9 cellular contexts compared by ENCODE assay signal in the genomic region with DNA sequence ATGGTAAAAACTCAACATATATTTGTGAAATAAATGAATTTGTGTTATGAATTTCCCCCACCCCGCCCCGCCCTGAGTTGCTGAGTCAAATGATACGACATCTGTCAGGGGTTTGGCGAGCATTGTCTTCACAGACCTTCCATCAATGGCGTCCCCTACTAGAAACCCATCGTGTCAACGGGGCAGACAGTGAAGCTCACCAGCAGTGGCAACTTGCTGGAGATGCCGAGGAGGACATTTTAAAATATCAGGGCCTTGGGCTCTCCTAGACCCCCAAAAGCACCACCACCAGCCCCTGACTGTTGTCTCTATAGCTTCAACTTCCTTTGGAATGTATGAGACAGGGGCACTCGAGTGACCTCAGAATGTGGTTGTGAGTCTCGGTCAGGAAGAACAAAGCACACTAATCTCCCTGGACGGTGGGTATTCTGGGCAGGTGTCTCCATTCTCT. TPM values are rescaled to one million over a fixed set of nuclear protein-coding genes. Genes with fewer than 3 reads are reported as not detected.
DNase-seq lines count a peak whose midpoint lies in the region; ATAC-seq and TF ChIP-seq lines count a peak whose summit lies in the region.
"Had no signal": no experiment of that assay in that cellular context is flagged by ENCODE, and none has a peak within 500 bp of the region (broad histone marks: within the 10 kb centered on the region; RNA-seq: fewer than 3 reads in every experiment).

No MANE protein-coding gene starts in this region.

- no peaks in the 10 kb centered on the region for H3K9me3 ChIP-seq in Caco-2
- H3K9me3 ChIP-seq in Loucy (ENCODE audit: insufficient read depth, low read depth, low read length), result no peaks in the 10 kb centered on the region
- no peaks in the 10 kb centered on the region for H3K9me3 ChIP-seq in iPS-15b (ENCODE audit: control insufficient read depth, insufficient read depth, low read length)
- H3K9me3 ChIP-seq in smooth muscle cell (replicated peaks; ENCODE audit: low read depth), result no peaks in the 10 kb centered on the region

- H3K4me3 ChIP-seq in Caco-2 (ENCODE audit: low read depth, low read length) (peak overlapping the region; percentile 51), Loucy (ENCODE audit: low read length, poor library complexity, severe bottlenecking) (peak overlapping the region; percentile 94), iPS-15b (ENCODE audit: low read depth, low read length) (peak overlapping the region; percentile 76), smooth muscle cell (peak overlapping the region; percentile 97)

- H3K4me1 Mint-ChIP-seq in Caco-2 (ENCODE audit: low read depth, unreplicated experiment), result peaks cover 11% of the 10 kb centered on the region

- CTCF ChIA-PET in Caco-2 (lab: Charles Lee), result interaction anchor here (2.2 kb wide), 1 partner anchor 19 kb away, joined by 15 read pairs; a partner anchor contains a TSS

- H3K4me2 ChIP-seq in Loucy (ENCODE audit: low read depth, low read length, poor library complexity, severe bottlenecking), result peak overlapping the region; percentile 76
- peak overlapping the region; percentile 93 for H3K4me2 ChIP-seq in smooth muscle cell

- H3K9me3 Mint-ChIP-seq in Caco-2 (ENCODE audit: unreplicated experiment), result no peaks in the 10 kb centered on the region

- H3K4me1 ChIP-seq in Caco-2 (no peaks in the 10 kb centered on the region; the same call in 1 of the 2 replicates), Loucy (ENCODE audit: insufficient read depth, low read length, poor library complexity, severe bottlenecking) (peaks cover 15% of the 10 kb centered on the region), iPS-15b (ENCODE audit: control insufficient read depth, insufficient read depth, low read length) (peaks cover 6% of the 10 kb centered on the region), smooth muscle cell (ENCODE audit: low read depth) (peaks cover 18% of the 10 kb centered on the region)

- H3F3A ChIP-seq in Loucy (ENCODE audit: low read depth), result no peaks in the 10 kb centered on the region
- peaks cover 30% of the 10 kb centered on the region for H3F3A ChIP-seq in smooth muscle cell (ENCODE audit: low read depth)

- intact Hi-C loops in Caco-2 (cut with micrococcal nuclease; ENCODE audit: unreplicated experiment), result loop anchor here (1.0 to 2.0 kb wide), 4 partner anchors 14 to 57 kb away; a partner anchor contains a TSS

- ATAC-seq in left lobe of liver (no peak), HG03460 (IDR thresholded peaks at IDR 0.05; ENCODE audit: unreplicated experiment) (no peak)

- BruUV-seq in Caco-2 (replicated peaks; lab: Mats Ljungman, UMichigan), result no TSS peak

- H3K36me3 ChIP-seq in Caco-2 (ENCODE audit: control insufficient read depth, insufficient read depth, low read length), result 0 out of 2 replicates have a peak, but pooled peaks cover 1% of the 10 kb centered on the region
- peaks cover 11% of the 10 kb centered on the region; the same call in 1 of the 2 replicates for H3K36me3 ChIP-seq in Loucy (ENCODE audit: insufficient read depth, low read length)
- H3K36me3 ChIP-seq in iPS-15b (ENCODE audit: control insufficient read depth, insufficient read depth, low read length), result peaks cover 12% of the 10 kb centered on the region
- peaks cover 6% of the 10 kb centered on the region for H3K36me3 ChIP-seq in smooth muscle cell (ENCODE audit: low read depth)

- H4K20me1 ChIP-seq in Loucy (ENCODE audit: insufficient read depth, low read length, poor library complexity, severe bottlenecking) (peaks cover 18% of the 10 kb centered on the region), smooth muscle cell (ENCODE audit: low read depth) (peaks cover 32% of the 10 kb centered on the region)

- 34% methylated on average over 11 of the region's 11 CpGs for WGBS in smooth muscle cell (ENCODE audit: low lambda C conversion rate)

- H3K9ac ChIP-seq in Loucy (ENCODE audit: low read depth, low read length, poor library complexity, severe bottlenecking) (peak overlapping the region; percentile 89), iPS-15b (ENCODE audit: low read depth, low read length) (peak overlapping the region; percentile 82), smooth muscle cell (ENCODE audit: low read depth) (peak overlapping the region; percentile 55)

- H3K27me3 Mint-ChIP-seq in Caco-2 (ENCODE audit: insufficient read depth, unreplicated experiment), result no peaks in the 10 kb centered on the region

- TF ChIP-seq CTCF in Caco-2 (IDR thresholded peaks at IDR 0.05; ENCODE audit: insufficient read depth in 1 of 2, low read depth in 1 of 2, low read length in 1 of 2, severe bottlenecking in 1 of 2, unreplicated experiment in 1 of 2) (no peak), Loucy (conservative IDR thresholded peaks at IDR 0.05; ENCODE audit: low read length) (no peak), smooth muscle cell (IDR thresholded peaks at IDR 0.05; ENCODE audit: borderline replicate concordance, insufficient read depth, poor library complexity, severe bottlenecking) (no peak)

- H2AFZ ChIP-seq in Loucy (ENCODE audit: low read length) (peak overlapping the region; percentile 85; the same call in 1 of the 2 replicates), smooth muscle cell (ENCODE audit: low read depth) (no peak overlapping the region)

- peaks cover 39% of the 10 kb centered on the region for H3K79me2 ChIP-seq in Loucy (ENCODE audit: insufficient read depth, low read length)
- peaks cover 33% of the 10 kb centered on the region for H3K79me2 ChIP-seq in smooth muscle cell (ENCODE audit: low read depth)

- peak overlapping the region; percentile 98 for H3K27ac Mint-ChIP-seq in Caco-2 (ENCODE audit: unreplicated experiment)

- H3K4me3 Mint-ChIP-seq in Caco-2 (ENCODE audit: unreplicated experiment), result peak overlapping the region; percentile 92

- H3K27ac ChIP-seq in smooth muscle cell (ENCODE audit: low read depth), result peak overlapping the region; percentile 82

- peaks cover 54% of the 10 kb centered on the region for H3K36me3 Mint-ChIP-seq in Caco-2 (ENCODE audit: insufficient read depth, unreplicated experiment)

- no peaks in the 10 kb centered on the region for H3K27me3 ChIP-seq in Caco-2 (replicated peaks; ENCODE audit: control insufficient read depth, insufficient read depth, low read length)
- no peaks in the 10 kb centered on the region for H3K27me3 ChIP-seq in Loucy (ENCODE audit: insufficient read depth, low read length, poor library complexity, severe bottlenecking)
- no peaks in the 10 kb centered on the region for H3K27me3 ChIP-seq in iPS-15b (ENCODE audit: control insufficient read depth, insufficient read depth, low read length)
- H3K27me3 ChIP-seq in smooth muscle cell (ENCODE audit: low read depth), result no peaks in the 10 kb centered on the region

- POLR2A ChIA-PET in Caco-2 (lab: Charles Lee), result interaction anchor here (0.5 to 1.7 kb wide), 8 partner anchors 12 to 214 kb away, joined by 3 to 15 read pairs (median 6); a partner anchor contains a TSS

- no peaks in the 10 kb centered on the region for H3K9me2 ChIP-seq in Loucy (replicated peaks; ENCODE audit: low read depth, low read length)

- DNase-seq in Caco-2, result no peak
- peak; percentile 42 for DNase-seq in activated naive CD4-positive, alpha-beta T cell treated with anti-CD3 and anti-CD28 coated beads, Interleukin-2, amount 50 U/mL, for 16 hours
- DNase-seq in smooth muscle cell (lab: John Stamatoyannopoulos, UW; ENCODE audit: unreplicated experiment), result no peak
- DNase-seq in left lobe of liver (ENCODE audit: low spot score), result no peak
- DNase-seq in NCI-H128 (lab: John Stamatoyannopoulos, UW; ENCODE audit: unreplicated experiment), result no peak

RNA-seq across cellular contexts. Expression of a gene that starts 0.8 kb away (rescaled TPM):
- total RNA-seq in Caco-2 (2022) (77.5 and 77.6 TPM in 2 replicates), smooth muscle cell (33.4 and 35.4 TPM in 2 replicates), left lobe of liver (42.8 TPM)
- polyA plus RNA-seq in smooth muscle cell, result 46.5 and 78.8 TPM in 2 replicates

RNA-seq across cellular contexts. Expression of a gene that starts 14.2 kb away (rescaled TPM):
- total RNA-seq in Caco-2 (2022) (22.7 and 28.1 TPM in 2 replicates), smooth muscle cell (43.2 and 47.8 TPM in 2 replicates), left lobe of liver (7.6 TPM)
- 40.8 and 46.8 TPM in 2 replicates for polyA plus RNA-seq in smooth muscle cell

RNA-seq across cellular contexts. Expression of a gene that starts 18.8 kb away (rescaled TPM):
- total RNA-seq in Caco-2 (2022) (59.9 and 68.4 TPM in 2 replicates), smooth muscle cell (96.0 and 103 TPM in 2 replicates), left lobe of liver (27.5 TPM)
- polyA plus RNA-seq in smooth muscle cell, result 113 and 125 TPM in 2 replicates

RNA-seq across cellular contexts. Expression of a gene that starts 25.8 kb away (rescaled TPM):
- 39.9 and 44.2 TPM in 2 replicates for total RNA-seq in Caco-2 (2022)
- total RNA-seq in smooth muscle cell, result 44.6 and 52.6 TPM in 2 replicates
- polyA plus RNA-seq in smooth muscle cell, result 67.9 and 69.0 TPM in 2 replicates
- total RNA-seq in left lobe of liver, result 23.8 TPM

RNA-seq across cellular contexts. Expression of a gene that starts 26.6 kb away (rescaled TPM):
- total RNA-seq in Caco-2 (2022), result 0.95 TPM in 1 of 2 replicates, not detected in the other
- total RNA-seq in smooth muscle cell, result not detected in 2 replicates
- polyA plus RNA-seq in smooth muscle cell, result 1.4 and 3.1 TPM in 2 replicates
- total RNA-seq in left lobe of liver, result not detected
- total RNA-seq: NCI-H460 had no signal
